Comparison of ENCODE assay signal across 1 cellular context in genomic region chr1:147072371-147073061, GRCh38.
A peak's percentile ranks its signal among the peaks of the same experiment; 100 is the strongest.
TF ChIP-seq lines count a peak whose summit lies in the region.

No MANE protein-coding gene starts in this region.

TF ChIP-seq in K562, 482 proteins besides CTCF, POLR2A, EP300 and RAD21 (continued from another document):
- TF ChIP-seq MGA (IDR thresholded peaks at IDR 0.05) (peak; percentile 38; the same call in 1 of the 2 replicates), POLR3A (IDR thresholded peaks at IDR 0.05; ENCODE audit: borderline replicate concordance, extremely low read depth, insufficient read depth, insufficient read length) (peak; percentile 50)
TF ChIP-seq in K562: peak in this region for 5.
